ENCODE assay signal across 8 cellular contexts in genomic region chr15:34366271-34367043, GRCh38. TPM values are rescaled to one million over a fixed set of nuclear protein-coding genes. Genes with fewer than 3 reads are reported as not detected.
DNase-seq lines count a peak whose midpoint lies in the region; ATAC-seq lines count a peak whose summit lies in the region.

No MANE protein-coding gene starts in this region.

- no peaks in the 10 kb centered on the region for H3K27me3 ChIP-seq in BLaER1 treated with 17β-estradiol and CSF1 and Interleukin-3, amounts not matched to agents 10 nM and 100 nM
- no peaks in the 10 kb centered on the region for H3K27me3 ChIP-seq in effector memory CD4-positive, alpha-beta T cell (replicated peaks; ENCODE audit: control insufficient read depth, insufficient read depth, low read length, poor library complexity, severe bottlenecking)

- DNase-seq in H4 (ENCODE audit: low spot score) (peak; percentile 72), NCI-H510A (lab: John Stamatoyannopoulos, UW) (peak; percentile 59), medulla oblongata (ENCODE audit: extremely low spot score) (peak; percentile 53)
- peak; percentile 72 for DNase-seq in activated CD4-positive, alpha-beta memory T cell treated with anti-CD3 and anti-CD28 coated beads for 36 hours
- peak; percentile 20 to 41 (median 25) for DNase-seq in effector memory CD4-positive, alpha-beta T cell
- peak in 2 of 3 donors; percentile 8 to 47 for DNase-seq in stimulated activated CD4-positive, alpha-beta T cell treated with anti-CD3 and anti-CD28 coated beads, TNF-alpha, amount 100 ng/mL, for 48 hours (ENCODE audit: low read depth in 3 of 3)

- H3K36me3 ChIP-seq in BLaER1 treated with 17β-estradiol and CSF1 and Interleukin-3, amounts not matched to agents 10 nM and 100 nM, result peaks cover 15 to 32% (median 23%) of the 10 kb centered on the region in 11 experiments
- H3K36me3 ChIP-seq in effector memory CD4-positive, alpha-beta T cell (ENCODE audit: control insufficient read depth, insufficient read depth, low read length), result peaks cover 17% of the 10 kb centered on the region

- no peaks in the 10 kb centered on the region for H3K9me3 Mint-ChIP-seq in activated CD4-positive, alpha-beta memory T cell treated with anti-CD3 and anti-CD28 coated beads for 36 hours

- H3K9me3 ChIP-seq in BLaER1 treated with 17β-estradiol and CSF1 and Interleukin-3, amounts not matched to agents 10 nM and 100 nM (replicated peaks in 1 of 11), result no peaks in the 10 kb centered on the region
- H3K9me3 ChIP-seq in effector memory CD4-positive, alpha-beta T cell (ENCODE audit: control insufficient read depth, low read length), result no peaks in the 10 kb centered on the region

- peaks cover 43 to 72% (median 64%) of the 10 kb centered on the region in 10 experiments for H3K4me1 ChIP-seq in BLaER1 treated with 17β-estradiol and CSF1 and Interleukin-3, amounts not matched to agents 10 nM and 100 nM
- H3K4me1 ChIP-seq in effector memory CD4-positive, alpha-beta T cell (ENCODE audit: control insufficient read depth, insufficient read depth, low read length, poor library complexity, severe bottlenecking), result peaks cover 19% of the 10 kb centered on the region

- peak overlapping the region; percentile 83 to 99 (median 97) for H3K4me2 ChIP-seq in BLaER1 treated with 17β-estradiol and CSF1 and Interleukin-3, amounts not matched to agents 10 nM and 100 nM

- H3K27me3 Mint-ChIP-seq in activated CD4-positive, alpha-beta memory T cell treated with anti-CD3 and anti-CD28 coated beads for 36 hours, result no peaks in the 10 kb centered on the region

- H3K4me1 Mint-ChIP-seq in activated CD4-positive, alpha-beta memory T cell treated with anti-CD3 and anti-CD28 coated beads for 36 hours (ENCODE audit: low read depth), result peaks cover 37% of the 10 kb centered on the region

- CTCF ChIA-PET in activated CD4-positive, alpha-beta memory T cell treated with anti-CD3 and anti-CD28 coated beads for 36 hours (lab: Charles Lee), result interaction anchor here (0.5 to 4.1 kb wide), 22 partner anchors 8 to 326 kb away, joined by 3 to 47 read pairs (median 4); partner anchors contain the start of genes EMC4, GOLGA8B, KATNBL1 and NOP10

- peak overlapping the region; percentile 57 to 98 (median 92); a peak in 21 of 22 replicates for H3K9ac ChIP-seq in BLaER1 treated with 17β-estradiol and CSF1 and Interleukin-3, amounts not matched to agents 10 nM and 100 nM

- H3K27ac ChIP-seq in BLaER1 treated with 17β-estradiol and CSF1 and Interleukin-3, amounts not matched to agents 10 nM and 100 nM, result peak overlapping the region in 9 of 11 experiments; percentile 27 to 97 (median 94); a peak in 16 of 22 replicates
- peak overlapping the region; percentile 90 for H3K27ac ChIP-seq in effector memory CD4-positive, alpha-beta T cell (ENCODE audit: insufficient read depth, low read length, poor library complexity, severe bottlenecking)

- H3K4me3 Mint-ChIP-seq in activated CD4-positive, alpha-beta memory T cell treated with anti-CD3 and anti-CD28 coated beads for 36 hours, result peak overlapping the region; percentile 96

- peaks cover 0 to 28% (median 15%) of the 10 kb centered on the region in 11 experiments; a peak in 15 of 22 replicates for H4K20me1 ChIP-seq in BLaER1 treated with 17β-estradiol and CSF1 and Interleukin-3, amounts not matched to agents 10 nM and 100 nM

- intact Hi-C loops in activated CD4-positive, alpha-beta memory T cell treated with anti-CD3 and anti-CD28 coated beads for 36 hours (cut with micrococcal nuclease), result loop anchor here (1.0 to 5.0 kb wide), 9 partner anchors 23 to 621 kb away; partner anchors contain the start of genes AVEN, GOLGA8B, KATNBL1 and NOP10

- H3K36me3 Mint-ChIP-seq in activated CD4-positive, alpha-beta memory T cell treated with anti-CD3 and anti-CD28 coated beads for 36 hours, result peaks cover 12% of the 10 kb centered on the region

- H3K4me3 ChIP-seq in BLaER1 treated with 17β-estradiol and CSF1 and Interleukin-3, amounts not matched to agents 10 nM and 100 nM, result peak overlapping the region; percentile 71 to 93 (median 82)
- H3K4me3 ChIP-seq in effector memory CD4-positive, alpha-beta T cell (ENCODE audit: insufficient read depth, low read depth, low read length, poor library complexity, severe bottlenecking), result peak overlapping the region; percentile 89

- POLR2A ChIA-PET in activated CD4-positive, alpha-beta memory T cell treated with anti-CD3 and anti-CD28 coated beads for 36 hours (lab: Charles Lee), result interaction anchor here (0.7 to 4.1 kb wide), 10 partner anchors 14 to 216 kb away, joined by 3 to 29 read pairs (median 6); partner anchors contain the start of genes EMC4, GOLGA8B, NOP10 and NUTM1

- H3K27ac Mint-ChIP-seq in activated CD4-positive, alpha-beta memory T cell treated with anti-CD3 and anti-CD28 coated beads for 36 hours, result peak overlapping the region; percentile 81

- ATAC-seq in HG03175 (IDR thresholded peaks at IDR 0.05; ENCODE audit: unreplicated experiment), result no peak

RNA-seq across cellular contexts. Expression of gene LPCAT4, which starts 0.5 kb away (rescaled TPM):
- total RNA-seq in H4 (2014; rRNA removed; shearing (Covaris generic)), result 7.4 and 12.0 TPM in 2 replicates
- 10 to 100 TPM; 62.5 to 71.3 TPM for total RNA-seq in activated CD4-positive, alpha-beta memory T cell treated with anti-CD3 and anti-CD28 coated beads for 36 hours

RNA-seq across cellular contexts. Expression of gene NUTM1, which starts 23.3 kb away (rescaled TPM):
- total RNA-seq in H4 (2014; rRNA removed; shearing (Covaris generic)), result not detected in 2 replicates
- total RNA-seq in activated CD4-positive, alpha-beta memory T cell treated with anti-CD3 and anti-CD28 coated beads for 36 hours, result not detected

RNA-seq across cellular contexts. Expression of gene NOP10, which starts 23.5 kb away (rescaled TPM):
- total RNA-seq in H4 (2014; rRNA removed; shearing (Covaris generic)), result 367 and 416 TPM in 2 replicates
- total RNA-seq in activated CD4-positive, alpha-beta memory T cell treated with anti-CD3 and anti-CD28 coated beads for 36 hours, result 100 to 1,000 TPM; 211 to 214 TPM

RNA-seq across cellular contexts. Expression of gene SLC12A6, which starts 28.9 kb away (rescaled TPM):
- total RNA-seq in H4 (2014; rRNA removed; shearing (Covaris generic)), result 2.6 and 3.4 TPM in 2 replicates
- total RNA-seq in activated CD4-positive, alpha-beta memory T cell treated with anti-CD3 and anti-CD28 coated beads for 36 hours, result 10 to 100 TPM; 18.4 to 18.5 TPM
